In genomic region chr16:55489956-55490265, GRCh38 we compare ENCODE assay signal across 28 cellular contexts. TPM values are rescaled to one million over a fixed set of nuclear protein-coding genes. Genes with fewer than 3 reads are reported as not detected.
A peak's percentile ranks its signal among the peaks of the same experiment; 100 is the strongest.
DNase-seq lines count a peak whose midpoint lies in the region; ATAC-seq, FAIRE-seq and TF ChIP-seq lines count a peak whose summit lies in the region.
"Had no signal": no experiment of that assay in that cellular context is flagged by ENCODE, and none has a peak within 500 bp of the region (broad histone marks: within the 10 kb centered on the region; RNA-seq: fewer than 3 reads in every experiment).

No MANE protein-coding gene starts in this region.

- no peak overlapping the region for H3K27ac ChIP-seq in astrocyte (ENCODE audit: low read depth, low read length)
- peak overlapping the region in 3 of 4 donors; percentile 29 to 70 (median 44) for H3K27ac ChIP-seq in gastroesophageal sphincter
- peak overlapping the region; percentile 57 for H3K27ac ChIP-seq in osteoblast (ENCODE audit: low read depth, low read length)
- H3K27ac ChIP-seq in uterus: peak overlapping the region; percentile 89 to 95
- H3K27ac ChIP-seq in A673 (ENCODE audit: low read depth, low read length, poor library complexity, severe bottlenecking): no peak overlapping the region
- H3K27ac ChIP-seq: BLaER1, HL-60, KMS-11, SJSA1 had no signal

- no peaks in the 10 kb centered on the region for H3K27me3 Mint-ChIP-seq in astrocyte (ENCODE audit: low read depth, unreplicated experiment)
- H3K27me3 Mint-ChIP-seq: CD4-positive, CD25-positive, alpha-beta regulatory T cell had no signal

- peaks cover 19% of the 10 kb centered on the region for H3K4me1 ChIP-seq in astrocyte (ENCODE audit: insufficient read depth, low read length)
- H3K4me1 ChIP-seq in gastroesophageal sphincter: peaks cover 0 to 71% (median 11%) of the 10 kb centered on the region in 3 donors
- peaks cover 61% of the 10 kb centered on the region for H3K4me1 ChIP-seq in osteoblast (ENCODE audit: insufficient read depth, low read length)
- H3K4me1 ChIP-seq in uterus: peaks cover 5 to 8% of the 10 kb centered on the region in 2 donors
- no peaks in the 10 kb centered on the region for H3K4me1 ChIP-seq in A673 (ENCODE audit: insufficient read depth, low read length, poor library complexity, severe bottlenecking)
- H3K4me1 ChIP-seq: BLaER1, HAP-1 had no signal

- H4K20me1 ChIP-seq in astrocyte (ENCODE audit: insufficient read depth, low read length): peaks cover 7% of the 10 kb centered on the region
- no peaks in the 10 kb centered on the region for H4K20me1 ChIP-seq in osteoblast (ENCODE audit: insufficient read depth, low read length)
- H4K20me1 ChIP-seq: BLaER1 had no signal

- intact Hi-C loops in uterus (cut with DNase I; ENCODE audit: low total_unique reads): no loop called here
- intact Hi-C loops in A673 (cut with micrococcal nuclease; ENCODE audit: unreplicated experiment): no loop called here

- H3K79me2 ChIP-seq in astrocyte (ENCODE audit: insufficient read depth, low read length) (peaks cover 7% of the 10 kb centered on the region), osteoblast (ENCODE audit: insufficient read depth, low read length) (peaks cover 67% of the 10 kb centered on the region)

- H3K9me3 ChIP-seq in astrocyte (ENCODE audit: insufficient read depth, low read depth, low read length) (no peaks in the 10 kb centered on the region), gastroesophageal sphincter (no peaks in the 10 kb centered on the region), osteoblast (ENCODE audit: low read depth, low read length) (no peaks in the 10 kb centered on the region), uterus (no peaks in the 10 kb centered on the region), A673 (ENCODE audit: low read depth, low read length, poor library complexity, severe bottlenecking) (no peaks in the 10 kb centered on the region)
- H3K9me3 ChIP-seq: BLaER1, HAP-1, SJSA1 had no signal

- no peak overlapping the region for H3K9ac ChIP-seq in astrocyte (ENCODE audit: low read length)
- H3K9ac ChIP-seq: BLaER1, KMS-11 had no signal

- no peaks in the 10 kb centered on the region for H3K27me3 ChIP-seq in astrocyte (ENCODE audit: insufficient read depth, low read length)
- H3K27me3 ChIP-seq in gastroesophageal sphincter: peaks cover 7% of the 10 kb centered on the region
- no peaks in the 10 kb centered on the region for H3K27me3 ChIP-seq in osteoblast (ENCODE audit: insufficient read depth, low read length)
- no peaks in the 10 kb centered on the region for H3K27me3 ChIP-seq in uterus
- no peaks in the 10 kb centered on the region for H3K27me3 ChIP-seq in A673 (replicated peaks; ENCODE audit: insufficient read depth, low read depth, low read length, poor library complexity)
- H3K27me3 ChIP-seq: BLaER1, SJSA1 had no signal

- TF ChIP-seq POLR2A in gastroesophageal sphincter (IDR thresholded peaks at IDR 0.05): no peak
- TF ChIP-seq POLR2A in uterus (IDR thresholded peaks at IDR 0.05): no peak

- no TSS peak for BruUV-seq in A673 (replicated peaks; lab: Mats Ljungman, UMichigan)

- H3K36me3 ChIP-seq in astrocyte (ENCODE audit: insufficient read depth, low read length): peaks cover 67% of the 10 kb centered on the region
- peaks cover 0 to 40% of the 10 kb centered on the region in 2 donors for H3K36me3 ChIP-seq in gastroesophageal sphincter
- H3K36me3 ChIP-seq in osteoblast (ENCODE audit: insufficient read depth, low read length): peaks cover 97% of the 10 kb centered on the region
- H3K36me3 ChIP-seq in uterus: no peaks in the 10 kb centered on the region
- H3K36me3 ChIP-seq in A673 (ENCODE audit: insufficient read depth, low read length, poor library complexity, severe bottlenecking): no peaks in the 10 kb centered on the region
- H3K36me3 ChIP-seq: BLaER1, HAP-1 had no signal

- no peaks in the 10 kb centered on the region for H3K9me3 Mint-ChIP-seq in astrocyte (ENCODE audit: unreplicated experiment)
- H3K9me3 Mint-ChIP-seq: GM23338 had no signal

- POLR2A ChIA-PET in A673 (lab: Charles Lee; ENCODE audit: low non-redundant PET): no interaction called here

- H2AFZ ChIP-seq in astrocyte (ENCODE audit: low read depth, low read length) (no peak overlapping the region), osteoblast (ENCODE audit: low read length) (no peak overlapping the region)
- H2AFZ ChIP-seq: GM23338 had no signal

- H3K4me3 ChIP-seq in astrocyte (ENCODE audit: insufficient read depth, low read depth, low read length) (no peak overlapping the region), gastroesophageal sphincter (no peak overlapping the region), osteoblast (ENCODE audit: insufficient read depth, low read length) (no peak overlapping the region), uterus (no peak overlapping the region), A673 (ENCODE audit: low read depth, low read length, poor library complexity, severe bottlenecking) (no peak overlapping the region)
- H3K4me3 ChIP-seq: BLaER1, GM23338, HAP-1, SJSA1 had no signal

- WGBS in gastroesophageal sphincter (ENCODE audit: low coverage in 1 of 2), 2 donors: no CpG with 5 or more reads among the region's 2 CpGs

- no peak for DNase-seq in astrocyte (ENCODE audit: low read depth)
- DNase-seq in osteoblast (ENCODE audit: insufficient read length, low spot score, missing footprints): no peak
- no peak for DNase-seq in uterus
- DNase-seq in A673 (ENCODE audit: low spot score): no peak
- DNase-seq in NAMALWA (ENCODE audit: low spot score): no peak
- no peak for DNase-seq in T-helper 2 cell
- DNase-seq: CD4-positive, CD25-positive, alpha-beta regulatory T cell; MM.1S; NCI-H1092; NCI-H1436; NCI-H187; NCI-H2081 treated with DMSO at 0.1 percent for 48 hours; NCI-H2171; NCI-H345; NCI-H524 treated with DMSO at 0.1 percent for 48 hours; NCI-H82; NK-92 treated with Interleukin-12 subunit alpha and Interleukin-12 subunit beta, amount 100 ng/mL, for 24 hours; Right ventricle myocardium superior; RPMI8226 had no signal

- CTCF ChIA-PET in A673 (lab: Charles Lee): no interaction called here

- ATAC-seq in gastroesophageal sphincter: no peak
- ATAC-seq in HG02973 (IDR thresholded peaks at IDR 0.05; ENCODE audit: unreplicated experiment): no peak
- ATAC-seq: GM23338 had no signal

- H3K4me2 ChIP-seq in astrocyte (ENCODE audit: low read length) (no peak overlapping the region), osteoblast (ENCODE audit: insufficient read depth, low read length) (no peak overlapping the region)
- H3K4me2 ChIP-seq: BLaER1, GM23338, KMS-11 had no signal

- TF ChIP-seq CTCF in astrocyte (IDR thresholded peaks at IDR 0.05; ENCODE audit: insufficient read depth, low read depth, low read length): no peak
- TF ChIP-seq CTCF in gastroesophageal sphincter (IDR thresholded peaks at IDR 0.05): no peak
- no peak for TF ChIP-seq CTCF in osteoblast (IDR thresholded peaks at IDR 0.05; ENCODE audit: extremely low read depth, low read depth, low read length)
- no peak for TF ChIP-seq CTCF in uterus (IDR thresholded peaks at IDR 0.05)
- TF ChIP-seq CTCF in A673 (conservative IDR thresholded peaks at IDR 0.05; ENCODE audit: low read depth, low read length): no peak

- peaks cover 72% of the 10 kb centered on the region for H3K36me3 Mint-ChIP-seq in astrocyte (ENCODE audit: low read depth, unreplicated experiment)
- H3K36me3 Mint-ChIP-seq: CD4-positive, CD25-positive, alpha-beta regulatory T cell; IgD-negative memory B cell had no signal

- no peak overlapping the region for H3K27ac Mint-ChIP-seq in astrocyte (ENCODE audit: unreplicated experiment)
- H3K27ac Mint-ChIP-seq: CD4-positive, CD25-positive, alpha-beta regulatory T cell; GM23338; IgD-negative memory B cell had no signal

- no peak for FAIRE-seq in astrocyte (lab: Jason Lieb, UNC)

- peaks cover 37% of the 10 kb centered on the region for H3K4me1 Mint-ChIP-seq in astrocyte (ENCODE audit: low read depth, unreplicated experiment)
- H3K4me1 Mint-ChIP-seq: CD4-positive, CD25-positive, alpha-beta regulatory T cell had no signal

- TF ChIP-seq EP300 in gastroesophageal sphincter (IDR thresholded peaks at IDR 0.05): no peak

- peak overlapping the region; percentile 34 for H3K4me3 Mint-ChIP-seq in astrocyte (ENCODE audit: unreplicated experiment)
- H3K4me3 Mint-ChIP-seq: CD4-positive, CD25-positive, alpha-beta regulatory T cell; GM23338 had no signal

RNA-seq across cellular contexts. Expression of gene MMP2, which starts 10.9 kb away (rescaled TPM):
- total RNA-seq in astrocyte (1,220 and 1,246 TPM in 2 replicates), gastroesophageal sphincter (100 to 1,000 TPM; 155 to 309 (median 265) TPM), osteoblast (2,094 and 2,259 TPM in 2 replicates), uterus (100 to 1,000 TPM; 130 to 578 (median 324) TPM), A673 (2021) (36.2 and 48.3 TPM in 2 replicates)

RNA-seq across cellular contexts. Expression of gene LPCAT2, which starts 19.0 kb away (rescaled TPM):
- total RNA-seq in astrocyte: 67.1 and 74.4 TPM in 2 replicates
- 10 to 100 TPM in 3 of 4 donors, 1 to 10 TPM in 1; 8.0 to 27.1 (median 18.0) TPM for total RNA-seq in gastroesophageal sphincter
- 19.4 and 23.5 TPM in 2 replicates for total RNA-seq in osteoblast
- 10 to 100 TPM; 28.8 to 52.9 (median 36.3) TPM for total RNA-seq in uterus
- total RNA-seq in A673 (2021): 8.2 and 11.6 TPM in 2 replicates

Comparison
In these comparisons a context has a peak if more than half of its experiments do, and no peak if none do; other contexts are left out.
1. H3K27ac ChIP-seq: peak in gastroesophageal sphincter (3 of 4), osteoblast (single experiment) and uterus (2 of 2); none in astrocyte (single experiment) and A673 (single experiment).